ENCODE assay signal across 1 cellular context in genomic region chr13:46041335-46041934, GRCh38.
TF ChIP-seq lines count a peak whose summit lies in the region.

No MANE protein-coding gene starts in this region.

TF ChIP-seq in IMR-90, 13 proteins besides CTCF, POLR2A, EP300 and RAD21 (continued from another document):
- peak; percentile 47; the same call in 1 of the 2 replicates for TF ChIP-seq CEBPB (IDR thresholded peaks at IDR 0.05; ENCODE audit: low read depth, low read length)
TF ChIP-seq in IMR-90: peak in this region for 1.
